In the genomic region with DNA sequence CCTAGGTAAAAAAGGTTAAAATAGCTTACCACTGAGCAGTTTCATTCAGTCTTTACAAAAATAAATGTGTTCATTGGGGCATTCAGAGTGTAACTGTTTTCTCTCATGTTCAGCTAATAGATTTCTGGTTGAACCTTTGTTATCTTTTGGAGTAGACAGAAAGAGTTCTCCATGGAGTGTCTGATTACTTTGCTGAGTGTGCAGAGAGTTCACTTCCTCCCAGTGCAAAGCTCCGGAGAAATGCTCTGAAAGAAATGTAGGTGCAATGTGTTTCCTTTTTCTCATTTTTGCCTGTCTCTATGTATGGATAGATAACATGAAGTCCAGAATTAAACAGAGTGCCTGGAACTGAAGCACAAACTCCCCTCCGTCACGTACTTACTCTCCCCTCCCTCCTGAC, we compare ENCODE assay signal across 20 cellular contexts. TPM values are rescaled to one million over a fixed set of nuclear protein-coding genes. Genes with fewer than 3 reads are reported as not detected.
A peak's percentile ranks its signal among the peaks of the same experiment; 100 is the strongest.
DNase-seq lines count a peak whose midpoint lies in the region; ATAC-seq, FAIRE-seq and TF ChIP-seq lines count a peak whose summit lies in the region.
"Had no signal": no experiment of that assay in that cellular context is flagged by ENCODE, and none has a peak within 500 bp of the region (broad histone marks: within the 10 kb centered on the region; RNA-seq: fewer than 3 reads in every experiment).

No MANE protein-coding gene starts in this region.

- H3K4me1 Mint-ChIP-seq in osteocyte (ENCODE audit: unreplicated experiment): peaks cover 80% of the 10 kb centered on the region
- H3K4me1 Mint-ChIP-seq: CD14-positive monocyte had no signal

- peaks cover 21% of the 10 kb centered on the region for H3K4me1 ChIP-seq in cardiac muscle cell (ENCODE audit: low read depth)
- H3K4me1 ChIP-seq: Peyer's patch had no signal

- ATAC-seq in Right ventricle myocardium superior (ENCODE audit: poor library complexity) (no peak), GM21619 (IDR thresholded peaks at IDR 0.05; ENCODE audit: unreplicated experiment) (no peak), HG03135 (IDR thresholded peaks at IDR 0.05; ENCODE audit: unreplicated experiment) (no peak), GM19467 (IDR thresholded peaks at IDR 0.05; ENCODE audit: unreplicated experiment) (no peak)
- ATAC-seq: HCT116 had no signal

- H3K36me3 Mint-ChIP-seq in osteocyte (ENCODE audit: unreplicated experiment): peaks cover 4% of the 10 kb centered on the region

- intact Hi-C loops in Right ventricle myocardium superior (cut with DNase I): no loop called here

- peak overlapping the region; percentile 96 for H3K27ac Mint-ChIP-seq in osteocyte (ENCODE audit: unreplicated experiment)
- H3K27ac Mint-ChIP-seq: CD14-positive monocyte had no signal

- FAIRE-seq in GM12891 (lab: Jason Lieb, UNC): no peak

- no peaks in the 10 kb centered on the region for H3K27me3 ChIP-seq in cardiac muscle cell
- H3K27me3 ChIP-seq: Peyer's patch had no signal

- DNase-seq in cardiac muscle cell (ENCODE audit: low read depth in 1 of 2, low spot score in 1 of 2) (no peak), Right ventricle myocardium superior (no peak), islet precursor cell (peak; percentile 26), osteocyte (ENCODE audit: extremely low spot score, unreplicated experiment) (no peak), GM12891 (ENCODE audit: insufficient read length, low spot score) (no peak)
- DNase-seq: 8988T, DMS153, GDM1, GOT3, MM.1S, NCI-H1092, NCI-H1436 treated with DMSO at 0.1 percent for 48 hours, NCI-H2029, NCI-H345, Peyer's patch had no signal

- H3K9me3 Mint-ChIP-seq in osteocyte (ENCODE audit: unreplicated experiment): no peaks in the 10 kb centered on the region
- H3K9me3 Mint-ChIP-seq: CD14-positive monocyte had no signal

- H3K36me3 ChIP-seq in cardiac muscle cell: no peaks in the 10 kb centered on the region
- H3K36me3 ChIP-seq: Peyer's patch had no signal

- no peak for TF ChIP-seq POLR2A in GM12891 (IDR thresholded peaks at IDR 0.05; ENCODE audit: low read depth, low read length)

- no peak overlapping the region for H3K4me3 ChIP-seq in cardiac muscle cell
- H3K4me3 ChIP-seq: Peyer's patch had no signal

- TF ChIP-seq CTCF in cardiac muscle cell (IDR thresholded peaks at IDR 0.05; ENCODE audit: low read depth, low read length) (no peak), osteocyte (IDR thresholded peaks at IDR 0.05) (no peak)

- no peak overlapping the region for H3K4me3 Mint-ChIP-seq in osteocyte (ENCODE audit: unreplicated experiment)
- H3K4me3 Mint-ChIP-seq: CD14-positive monocyte had no signal

- H3K27ac ChIP-seq in cardiac muscle cell: peak overlapping the region; percentile 52
- H3K27ac ChIP-seq: Peyer's patch had no signal

- no peaks in the 10 kb centered on the region for H3K9me3 ChIP-seq in cardiac muscle cell (ENCODE audit: low read depth)
- H3K9me3 ChIP-seq: Peyer's patch had no signal

- H3K27me3 Mint-ChIP-seq in osteocyte (ENCODE audit: unreplicated experiment): no peaks in the 10 kb centered on the region

TF ChIP-seq in GM12891, 5 proteins besides CTCF, POLR2A, EP300 and RAD21:
- TF ChIP-seq POU2F2 (IDR thresholded peaks at IDR 0.05; ENCODE audit: low read depth, low read length): no peak
- TF ChIP-seq TAF1 (IDR thresholded peaks at IDR 0.05; ENCODE audit: low read depth, low read length): no peak
- TF ChIP-seq POLR2AphosphoS5 (IDR thresholded peaks at IDR 0.05; ENCODE audit: low read depth, low read length): no peak
- TF ChIP-seq PAX5 (IDR thresholded peaks at IDR 0.05; ENCODE audit: insufficient read depth, low read length, severe bottlenecking): no peak
- no peak for TF ChIP-seq SPI1 (IDR thresholded peaks at IDR 0.05; ENCODE audit: low read depth, low read length)
TF ChIP-seq in GM12891: peak in this region for 0.

RNA-seq across cellular contexts. Expression of a gene that starts 52.6 kb away (rescaled TPM):
- total RNA-seq in cardiac muscle cell (45.3 and 53.2 TPM in 2 replicates), Right ventricle myocardium superior (22.1 TPM), osteocyte (246 and 254 TPM in 2 replicates)
- 18.3 and 21.3 TPM in 2 replicates for polyA plus RNA-seq in cardiac muscle cell
- polyA plus RNA-seq in GM12891 (2012; ENCODE audit: low read depth, missing spikeins): 3.3 TPM
